10 cellular contexts compared by ENCODE assay signal in genomic region chr1:57422271-57423134, GRCh38. TPM values are rescaled to one million over a fixed set of nuclear protein-coding genes. Genes with fewer than 3 reads are reported as not detected.
DNase-seq lines count a peak whose midpoint lies in the region; ATAC-seq and TF ChIP-seq lines count a peak whose summit lies in the region.
"Had no signal": no experiment of that assay in that cellular context is flagged by ENCODE, and none has a peak within 500 bp of the region (broad histone marks: within the 10 kb centered on the region; RNA-seq: fewer than 3 reads in every experiment).

No MANE protein-coding gene starts in this region.

- H2AFZ ChIP-seq in KMS-11 (ENCODE audit: low read depth) = peak overlapping the region; percentile 49; the same call in 1 of the 2 replicates

- CTCF ChIA-PET in AG04450 (lab: Charles Lee) = interaction anchor here (0.7 kb wide), 2 partner anchors 10 to 103 kb away, joined by 3 read pairs; no protein-coding TSS in a partner anchor

- no peaks in the 10 kb centered on the region; the same call in 1 of the 2 replicates for H3K9me3 ChIP-seq in AG04450 (ENCODE audit: control insufficient read depth, insufficient read depth, low read length)
- H3K9me3 ChIP-seq in mesodermal cell (ENCODE audit: control insufficient read depth, low read length) = no peaks in the 10 kb centered on the region

- H3K27me3 ChIP-seq in AG04450 (ENCODE audit: control insufficient read depth, insufficient read depth, low read length) (peaks cover 55% of the 10 kb centered on the region), KMS-11 (ENCODE audit: insufficient read depth, low read depth) (no peaks in the 10 kb centered on the region)

- H3K4me3 ChIP-seq in AG04450 (ENCODE audit: low read depth, low read length) (peak overlapping the region; percentile 53), KMS-11 (IDR thresholded peaks at IDR 0.05; ENCODE audit: insufficient read depth, low read depth, low read length) (no peak overlapping the region), mesodermal cell (ENCODE audit: extremely low read depth, insufficient read depth, low read length, poor library complexity, severe bottlenecking) (peak overlapping the region; percentile 66)

- POLR2A ChIA-PET in AG04450 (lab: Yijun Ruan, JAX) = no interaction called here

- H3K27ac ChIP-seq in AG04450 (ENCODE audit: low read depth, low read length) (no peak overlapping the region), KMS-11 (no peak overlapping the region), mesodermal cell (ENCODE audit: low read depth, low read length, severe bottlenecking) (peak overlapping the region; percentile 39)

- ATAC-seq in GM21528 (IDR thresholded peaks at IDR 0.05; ENCODE audit: low FRiP score, unreplicated experiment) (no peak), HG02642 (IDR thresholded peaks at IDR 0.05; ENCODE audit: poor library complexity, unreplicated experiment) (no peak)

- DNase-seq in AG04450 (ENCODE audit: low read depth, low spot score) (no peak), dermis blood vessel endothelial cell (peak; percentile 7), KG1 (lab: John Stamatoyannopoulos, UW) (no peak), SIG-M5 (lab: John Stamatoyannopoulos, UW) (no peak)
- DNase-seq: naive B cell had no signal

- H3K4me1 ChIP-seq in KMS-11 (ENCODE audit: low read depth, poor library complexity, severe bottlenecking) (no peaks in the 10 kb centered on the region), mesodermal cell (ENCODE audit: control insufficient read depth, insufficient read depth, low read length, poor library complexity, severe bottlenecking) (no peaks in the 10 kb centered on the region)

- peak; percentile 45 for TF ChIP-seq CTCF in AG04450 (IDR thresholded peaks at IDR 0.05; ENCODE audit: low read depth, low read length)
- TF ChIP-seq CTCF in KMS-11 (conservative IDR thresholded peaks at IDR 0.05; ENCODE audit: low read depth, low read length) = no peak

- H3K4me2 ChIP-seq in KMS-11 = peak overlapping the region; percentile 33; the same call in 1 of the 2 replicates

- no peaks in the 10 kb centered on the region for H4K20me1 ChIP-seq in KMS-11 (ENCODE audit: insufficient read depth)

- H3K79me2 ChIP-seq in KMS-11 (ENCODE audit: insufficient read depth, low read depth) = no peaks in the 10 kb centered on the region

- no peak overlapping the region for H3K9ac ChIP-seq in KMS-11

- H3K36me3 ChIP-seq in KMS-11 (ENCODE audit: insufficient read depth) (no peaks in the 10 kb centered on the region), mesodermal cell (ENCODE audit: control insufficient read depth, insufficient read depth, low read length) (no peaks in the 10 kb centered on the region)

- 0% methylated on average over 43 to 44 of the region's 66 CpGs for WGBS in mesodermal cell (ENCODE audit: insufficient coverage in 2 of 2), 2 experiments

RNA-seq across cellular contexts. Expression of gene DAB1, which starts 1.4 kb away (rescaled TPM):
- 0.05 and 0.16 TPM in 2 replicates for polyA plus RNA-seq in AG04450 (2011; rRNA removed)
- 0.35 TPM in 1 of 2 replicates, not detected in the other for polyA minus RNA-seq in AG04450 (2011; rRNA and poly(A)+ RNA removed)
- total RNA-seq in dermis blood vessel endothelial cell = not detected in 2 replicates
- polyA plus RNA-seq in mesodermal cell (2013, experiment 1 of 2) = 4.0 TPM
- polyA plus RNA-seq in mesodermal cell (2013, experiment 2 of 2) = 2.7 TPM
- total RNA-seq: HT1080 had no signal
